21 cellular contexts compared by ENCODE assay signal in genomic region chr2:128768066-128768465, GRCh38.
DNase-seq lines count a peak whose midpoint lies in the region; ATAC-seq and TF ChIP-seq lines count a peak whose summit lies in the region.
"Had no signal": no experiment of that assay in that cellular context is flagged by ENCODE, and none has a peak within 500 bp of the region (broad histone marks: within the 10 kb centered on the region; RNA-seq: fewer than 3 reads in every experiment).

No MANE protein-coding gene starts in this region.

- peaks cover 13% of the 10 kb centered on the region for H3K4me1 ChIP-seq in OCI-LY7 (ENCODE audit: insufficient read depth, low read length, poor library complexity, severe bottlenecking)
- peaks cover 0 to 12% of the 10 kb centered on the region in 2 donors for H3K4me1 ChIP-seq in right atrium auricular region
- H3K4me1 ChIP-seq: A549, BE2C, HAP-1 had no signal

- H3K27ac ChIP-seq in OCI-LY7 (ENCODE audit: low read depth, low read length, poor library complexity, severe bottlenecking): no peak overlapping the region
- no peak overlapping the region for H3K27ac ChIP-seq in right atrium auricular region
- H3K27ac ChIP-seq: A549; BLaER1 treated with 17β-estradiol and CSF1 and Interleukin-3, amounts not matched to agents 10 nM and 100 nM had no signal

- H3K4me3 ChIP-seq in OCI-LY7 (ENCODE audit: low read depth, low read length, poor library complexity, severe bottlenecking) (no peak overlapping the region), right atrium auricular region (no peak overlapping the region)
- H3K4me3 ChIP-seq: A549; BLaER1 treated with 17β-estradiol and CSF1 and Interleukin-3, amounts not matched to agents 10 nM and 100 nM; HAP-1 had no signal

- H3K4me2 ChIP-seq in OCI-LY7 (ENCODE audit: low read length): no peak overlapping the region
- H3K4me2 ChIP-seq: A549; BLaER1 treated with 17β-estradiol and CSF1 and Interleukin-3, amounts not matched to agents 10 nM and 100 nM had no signal

- peaks cover 4% of the 10 kb centered on the region for H3K27me3 Mint-ChIP-seq in activated naive CD8-positive, alpha-beta T cell treated with anti-CD3 and anti-CD28 coated beads for 36 hours
- H3K27me3 Mint-ChIP-seq: CD4-positive, alpha-beta T cell had no signal

- no peaks in the 10 kb centered on the region for H4K20me1 ChIP-seq in OCI-LY7 (ENCODE audit: insufficient read depth, low read length)
- H4K20me1 ChIP-seq: BLaER1 treated with 17β-estradiol and CSF1 and Interleukin-3, amounts not matched to agents 10 nM and 100 nM had no signal

- CTCF ChIA-PET in OCI-LY7 (lab: Charles Lee; ENCODE audit: unreplicated experiment): no interaction called here

- no peak overlapping the region for H3K4me3 Mint-ChIP-seq in activated naive CD8-positive, alpha-beta T cell treated with anti-CD3 and anti-CD28 coated beads for 36 hours
- H3K4me3 Mint-ChIP-seq: CD14-positive monocyte; CD4-positive, alpha-beta T cell; HFFc6 had no signal

- no peak overlapping the region for H3K27ac Mint-ChIP-seq in activated naive CD8-positive, alpha-beta T cell treated with anti-CD3 and anti-CD28 coated beads for 36 hours
- H3K27ac Mint-ChIP-seq: CD14-positive monocyte; CD4-positive, alpha-beta T cell; HFFc6 had no signal

- POLR2A ChIA-PET in OCI-LY7 (lab: Charles Lee): no interaction called here

- no peaks in the 10 kb centered on the region for H3K27me3 ChIP-seq in right atrium auricular region
- H3K27me3 ChIP-seq: BE2C; BLaER1 treated with 17β-estradiol and CSF1 and Interleukin-3, amounts not matched to agents 10 nM and 100 nM had no signal

- H3K9me3 ChIP-seq in OCI-LY7 (ENCODE audit: low read length) (no peaks in the 10 kb centered on the region), right atrium auricular region (peaks cover 0 to 11% of the 10 kb centered on the region in 2 donors)
- H3K9me3 ChIP-seq: A549, BE2C, HAP-1 had no signal

- H3K79me2 ChIP-seq in OCI-LY7 (ENCODE audit: insufficient read depth, low read depth, low read length): no peaks in the 10 kb centered on the region

- H3K9me3 Mint-ChIP-seq in activated naive CD8-positive, alpha-beta T cell treated with anti-CD3 and anti-CD28 coated beads for 36 hours: peaks cover 13% of the 10 kb centered on the region

- H3K36me3 ChIP-seq in OCI-LY7 (ENCODE audit: insufficient read depth, low read length) (no peaks in the 10 kb centered on the region; the same call in 1 of the 2 replicates), right atrium auricular region (no peaks in the 10 kb centered on the region)
- H3K36me3 ChIP-seq: BE2C; BLaER1 treated with 17β-estradiol and CSF1 and Interleukin-3, amounts not matched to agents 10 nM and 100 nM; HAP-1 had no signal

- TF ChIP-seq CTCF in OCI-LY7 (conservative IDR thresholded peaks at IDR 0.05; ENCODE audit: low read length) (no peak), right atrium auricular region (IDR thresholded peaks at IDR 0.05) (no peak)

- no TSS peak for BruUV-seq in OCI-LY7 (replicated peaks; lab: Mats Ljungman, UMichigan)

- no peaks in the 10 kb centered on the region for H3K36me3 Mint-ChIP-seq in activated naive CD8-positive, alpha-beta T cell treated with anti-CD3 and anti-CD28 coated beads for 36 hours
- H3K36me3 Mint-ChIP-seq: CD14-positive monocyte had no signal

- DNase-seq in Right ventricle myocardium superior (no peak), cardiac septum (ENCODE audit: low spot score) (no peak), OCI-LY7 (ENCODE audit: low spot score) (no peak), right atrium auricular region (ENCODE audit: low spot score) (peak; percentile 28)
- no peak for DNase-seq in activated naive CD4-positive, alpha-beta T cell (lab: John Stamatoyannopoulos, UW)
- no peak for DNase-seq in activated naive CD8-positive, alpha-beta T cell treated with anti-CD3 and anti-CD28 coated beads for 36 hours
- DNase-seq: 8988T; ACHN; AML-193; BE2C; Calu3; CD4-positive, alpha-beta T cell; COR-L47; DMS53; DMS79 treated with DMSO at 0.1 percent for 48 hours; GOT3; HFFc6 had no signal

- peak overlapping the region; percentile 20; the same call in 1 of the 2 replicates for H2AFZ ChIP-seq in OCI-LY7 (ENCODE audit: low read length)

- intact Hi-C loops in Right ventricle myocardium superior (cut with DNase I): no loop called here
- intact Hi-C loops in cardiac septum (cut with DNase I): no loop called here
- intact Hi-C loops in OCI-LY7 (cut with micrococcal nuclease; ENCODE audit: unreplicated experiment): no loop called here

- H3K9me2 ChIP-seq in OCI-LY7 (ENCODE audit: insufficient read depth, low read length): no peaks in the 10 kb centered on the region

- H3K4me1 Mint-ChIP-seq in activated naive CD8-positive, alpha-beta T cell treated with anti-CD3 and anti-CD28 coated beads for 36 hours: no peaks in the 10 kb centered on the region
- H3K4me1 Mint-ChIP-seq: CD14-positive monocyte had no signal

- peak; percentile 93 for ATAC-seq in Right ventricle myocardium superior (ENCODE audit: poor library complexity)
- ATAC-seq: A549 had no signal
